1 cellular context compared by ENCODE assay signal in genomic region chr2:113072584-113072983, GRCh38.
TF ChIP-seq lines count a peak whose summit lies in the region.

No MANE protein-coding gene starts in this region.

TF ChIP-seq in GM23338, 12 proteins besides CTCF, POLR2A, EP300 and RAD21 (continued from another document):
- no peak for TF ChIP-seq ZNF462 (CRISPR knock-in tag; IDR thresholded peaks at IDR 0.05)
- no peak for TF ChIP-seq EZH2 (IDR thresholded peaks at IDR 0.05; ENCODE audit: low read depth, unreplicated experiment)
- no peak for TF ChIP-seq ZNF114 (CRISPR knock-in tag; IDR thresholded peaks at IDR 0.05)
- TF ChIP-seq POLR2AphosphoS5 (IDR thresholded peaks at IDR 0.05; ENCODE audit: low read depth): no peak
- no peak for TF ChIP-seq EZH2phosphoT487 (IDR thresholded peaks at IDR 0.05; ENCODE audit: unreplicated experiment)
- TF ChIP-seq, protein P1, sequence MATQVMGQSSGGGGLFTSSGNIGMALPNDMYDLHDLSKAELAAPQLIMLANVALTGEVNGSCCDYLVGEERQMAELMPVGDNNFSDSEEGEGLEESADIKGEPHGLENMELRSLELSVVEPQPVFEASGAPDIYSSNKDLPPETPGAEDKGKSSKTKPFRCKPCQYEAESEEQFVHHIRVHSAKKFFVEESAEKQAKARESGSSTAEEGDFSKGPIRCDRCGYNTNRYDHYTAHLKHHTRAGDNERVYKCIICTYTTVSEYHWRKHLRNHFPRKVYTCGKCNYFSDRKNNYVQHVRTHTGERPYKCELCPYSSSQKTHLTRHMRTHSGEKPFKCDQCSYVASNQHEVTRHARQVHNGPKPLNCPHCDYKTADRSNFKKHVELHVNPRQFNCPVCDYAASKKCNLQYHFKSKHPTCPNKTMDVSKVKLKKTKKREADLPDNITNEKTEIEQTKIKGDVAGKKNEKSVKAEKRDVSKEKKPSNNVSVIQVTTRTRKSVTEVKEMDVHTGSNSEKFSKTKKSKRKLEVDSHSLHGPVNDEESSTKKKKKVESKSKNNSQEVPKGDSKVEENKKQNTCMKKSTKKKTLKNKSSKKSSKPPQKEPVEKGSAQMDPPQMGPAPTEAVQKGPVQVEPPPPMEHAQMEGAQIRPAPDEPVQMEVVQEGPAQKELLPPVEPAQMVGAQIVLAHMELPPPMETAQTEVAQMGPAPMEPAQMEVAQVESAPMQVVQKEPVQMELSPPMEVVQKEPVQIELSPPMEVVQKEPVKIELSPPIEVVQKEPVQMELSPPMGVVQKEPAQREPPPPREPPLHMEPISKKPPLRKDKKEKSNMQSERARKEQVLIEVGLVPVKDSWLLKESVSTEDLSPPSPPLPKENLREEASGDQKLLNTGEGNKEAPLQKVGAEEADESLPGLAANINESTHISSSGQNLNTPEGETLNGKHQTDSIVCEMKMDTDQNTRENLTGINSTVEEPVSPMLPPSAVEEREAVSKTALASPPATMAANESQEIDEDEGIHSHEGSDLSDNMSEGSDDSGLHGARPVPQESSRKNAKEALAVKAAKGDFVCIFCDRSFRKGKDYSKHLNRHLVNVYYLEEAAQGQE (IDR thresholded peaks at IDR 0.05; ENCODE audit: unreplicated experiment): no peak
- TF ChIP-seq, protein P2, sequence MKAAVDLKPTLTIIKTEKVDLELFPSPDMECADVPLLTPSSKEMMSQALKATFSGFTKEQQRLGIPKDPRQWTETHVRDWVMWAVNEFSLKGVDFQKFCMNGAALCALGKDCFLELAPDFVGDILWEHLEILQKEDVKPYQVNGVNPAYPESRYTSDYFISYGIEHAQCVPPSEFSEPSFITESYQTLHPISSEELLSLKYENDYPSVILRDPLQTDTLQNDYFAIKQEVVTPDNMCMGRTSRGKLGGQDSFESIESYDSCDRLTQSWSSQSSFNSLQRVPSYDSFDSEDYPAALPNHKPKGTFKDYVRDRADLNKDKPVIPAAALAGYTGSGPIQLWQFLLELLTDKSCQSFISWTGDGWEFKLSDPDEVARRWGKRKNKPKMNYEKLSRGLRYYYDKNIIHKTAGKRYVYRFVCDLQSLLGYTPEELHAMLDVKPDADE (IDR thresholded peaks at IDR 0.05): no peak
- no peak for TF ChIP-seq STAT1 (IDR thresholded peaks at IDR 0.05; ENCODE audit: unreplicated experiment)
